In the genomic region with DNA sequence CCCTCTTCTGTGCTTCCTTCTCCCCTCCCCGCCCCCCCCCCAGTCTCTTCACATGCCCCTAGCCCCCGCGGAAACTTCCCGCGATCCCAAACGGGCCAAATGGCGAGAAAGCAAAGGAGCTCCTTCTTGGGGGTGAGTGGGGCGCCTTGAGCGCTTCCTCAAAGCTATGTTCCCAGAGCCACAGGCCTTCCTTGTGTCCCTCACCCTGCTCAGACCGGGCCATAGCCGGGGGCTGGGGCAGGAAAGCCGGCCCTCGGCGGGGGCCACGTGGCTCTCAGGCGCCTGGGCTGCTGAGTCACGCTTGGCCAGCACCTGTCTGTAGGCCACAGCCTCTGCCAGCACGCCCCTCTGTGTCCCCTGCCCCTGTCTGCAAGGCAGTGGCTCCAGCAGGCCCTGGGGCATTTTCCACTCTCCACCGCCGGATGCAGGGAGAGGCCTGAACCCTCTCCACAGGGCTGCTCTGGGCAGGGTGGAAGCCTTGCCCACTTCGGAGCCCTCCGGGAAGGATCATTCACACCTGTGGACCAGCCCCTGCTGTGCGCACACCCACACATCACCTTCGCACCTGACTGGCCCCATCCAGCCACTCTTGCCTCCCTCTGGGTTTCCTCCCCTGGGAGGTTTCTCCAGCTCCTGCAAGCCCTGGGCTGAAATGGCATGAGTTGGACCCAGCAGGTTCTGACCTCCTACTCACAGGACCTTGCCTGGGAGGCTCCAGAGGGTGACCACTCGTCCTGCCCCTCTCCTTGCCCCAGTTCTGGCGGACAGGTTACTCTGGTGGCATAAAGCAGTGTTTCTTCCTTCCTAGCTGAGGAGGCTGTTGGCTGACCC, we compare ENCODE assay signal across 8 cellular contexts. TPM values are rescaled to one million over a fixed set of nuclear protein-coding genes. Genes with fewer than 3 reads are reported as not detected.
DNase-seq lines count a peak whose midpoint lies in the region; ATAC-seq, FAIRE-seq and TF ChIP-seq lines count a peak whose summit lies in the region.

No MANE protein-coding gene starts in this region.

- DNase-seq in D341Med (ENCODE audit: low spot score) (peak; percentile 35), H54 (ENCODE audit: insufficient read length, low spot score) (peak; percentile 85), PC-9 (peak; percentile 92 to 98), ascending aorta (ENCODE audit: low spot score in 2 of 2) (peak; percentile 42 to 82), hypothalamus (lab: John Stamatoyannopoulos, UW) (peak in 47 of 51 donors; percentile 45 to 89 (median 72)), GDM1 (lab: John Stamatoyannopoulos, UW) (no peak)

- POLR2A ChIA-PET in PC-9 (lab: Charles Lee; ENCODE audit: unreplicated experiment), result interaction anchor here (0.5 to 1.1 kb wide), 7 partner anchors 8 to 260 kb away, joined by 3 to 17 read pairs (median 8); a partner anchor contains a TSS

- TF ChIP-seq CTCF in PC-9 (conservative IDR thresholded peaks at IDR 0.05), result no peak
- no peak for TF ChIP-seq CTCF in ascending aorta (IDR thresholded peaks at IDR 0.05)

- no peak for FAIRE-seq in H54 (lab: Jason Lieb, UNC)

- intact Hi-C loops in PC-9 (cut with micrococcal nuclease; ENCODE audit: unreplicated experiment), result loop anchor here (1.0 to 5.0 kb wide), 7 partner anchors 13 to 267 kb away; a partner anchor contains a TSS
- intact Hi-C loops in ascending aorta (cut with DNase I), result loop anchor here (1.0 to 5.0 kb wide), 7 partner anchors 12 to 262 kb away; a partner anchor contains a TSS

- H4K20me1 ChIP-seq in PC-9 (ENCODE audit: insufficient read depth), result peaks cover 28% of the 10 kb centered on the region

- peaks cover 45% of the 10 kb centered on the region for H3K79me2 ChIP-seq in PC-9 (ENCODE audit: low read depth)

- TF ChIP-seq POLR2A in H54 (IDR thresholded peaks at IDR 0.05; ENCODE audit: low read depth, low read length), result 0 out of 2 replicates have a peak, but pooled peaks have one; percentile 9

- H3K9me2 ChIP-seq in PC-9 (ENCODE audit: insufficient read depth), result no peaks in the 10 kb centered on the region

- BruUV-seq in PC-9 (replicated peaks; lab: Mats Ljungman, UMichigan), result no TSS peak

- CTCF ChIA-PET in PC-9 (lab: Charles Lee), result interaction anchor here (0.6 kb wide), 2 partner anchors 195 to 213 kb away, joined by 3 to 6 read pairs; no protein-coding TSS in a partner anchor

- peak overlapping the region; percentile 32 for H3K9ac ChIP-seq in rectal smooth muscle tissue (ENCODE audit: low read length)

- H3K4me3 ChIP-seq in PC-9, result peak overlapping the region; percentile 98; the same call in 1 of the 2 replicates
- H3K4me3 ChIP-seq in ascending aorta, result peak overlapping the region; percentile 84 to 98
- H3K4me3 ChIP-seq in rectal smooth muscle tissue (ENCODE audit: low read length), result peak overlapping the region; percentile 89

- H3K27ac ChIP-seq in PC-9, result peak overlapping the region; percentile 100
- H3K27ac ChIP-seq in ascending aorta, result peak overlapping the region; percentile 98 to 100
- H3K27ac ChIP-seq in rectal smooth muscle tissue (ENCODE audit: low read depth, low read length), result peak overlapping the region; percentile 98

- H3K4me1 ChIP-seq in PC-9 (replicated peaks; ENCODE audit: insufficient read depth), result peaks cover 52% of the 10 kb centered on the region
- peaks cover 34 to 50% of the 10 kb centered on the region in 2 donors for H3K4me1 ChIP-seq in ascending aorta
- peaks cover 32% of the 10 kb centered on the region for H3K4me1 ChIP-seq in rectal smooth muscle tissue (ENCODE audit: control insufficient read depth, insufficient read depth, low read length)

- H3K9me3 ChIP-seq in PC-9 (ENCODE audit: insufficient read depth, low read depth) (no peaks in the 10 kb centered on the region), ascending aorta (no peaks in the 10 kb centered on the region)

- peak overlapping the region; percentile 100 for H3K4me2 ChIP-seq in PC-9

- H3F3A ChIP-seq in PC-9 (ENCODE audit: insufficient read depth, low read depth), result peaks cover 54% of the 10 kb centered on the region

- no peak for ATAC-seq in HG02938 (IDR thresholded peaks at IDR 0.05; ENCODE audit: unreplicated experiment)

- no peaks in the 10 kb centered on the region for H3K27me3 ChIP-seq in PC-9 (ENCODE audit: insufficient read depth, low read depth)
- no peaks in the 10 kb centered on the region for H3K27me3 ChIP-seq in ascending aorta
- H3K27me3 ChIP-seq in rectal smooth muscle tissue (ENCODE audit: control insufficient read depth, insufficient read depth, low read length), result no peaks in the 10 kb centered on the region

- no peak overlapping the region for H2AFZ ChIP-seq in PC-9

- H3K36me3 ChIP-seq in PC-9 (ENCODE audit: low read depth) (peaks cover 26% of the 10 kb centered on the region), ascending aorta (peaks cover 19 to 21% of the 10 kb centered on the region in 2 donors), rectal smooth muscle tissue (ENCODE audit: control insufficient read depth, insufficient read depth, low read length) (peaks cover 18% of the 10 kb centered on the region)

RNA-seq across cellular contexts. Expression of a gene that starts 1.2 kb away (rescaled TPM):
- 715 and 961 TPM in 2 replicates for total RNA-seq in PC-9 (2021)
- 476 TPM for total RNA-seq in ascending aorta

RNA-seq across cellular contexts. Expression of a gene that starts 12.8 kb away (rescaled TPM):
- 337 and 413 TPM in 2 replicates for total RNA-seq in PC-9 (2021)
- total RNA-seq in ascending aorta, result 207 TPM

RNA-seq across cellular contexts. Expression of a gene that starts 25.7 kb away (rescaled TPM):
- total RNA-seq in PC-9 (2021), result 9.7 and 14.4 TPM in 2 replicates
- 91.7 TPM for total RNA-seq in ascending aorta

RNA-seq across cellular contexts. Expression of a gene that starts 39.1 kb away (rescaled TPM):
- total RNA-seq in PC-9 (2021) (39.9 and 54.0 TPM in 2 replicates), ascending aorta (17.3 TPM)
